In the genomic region with DNA sequence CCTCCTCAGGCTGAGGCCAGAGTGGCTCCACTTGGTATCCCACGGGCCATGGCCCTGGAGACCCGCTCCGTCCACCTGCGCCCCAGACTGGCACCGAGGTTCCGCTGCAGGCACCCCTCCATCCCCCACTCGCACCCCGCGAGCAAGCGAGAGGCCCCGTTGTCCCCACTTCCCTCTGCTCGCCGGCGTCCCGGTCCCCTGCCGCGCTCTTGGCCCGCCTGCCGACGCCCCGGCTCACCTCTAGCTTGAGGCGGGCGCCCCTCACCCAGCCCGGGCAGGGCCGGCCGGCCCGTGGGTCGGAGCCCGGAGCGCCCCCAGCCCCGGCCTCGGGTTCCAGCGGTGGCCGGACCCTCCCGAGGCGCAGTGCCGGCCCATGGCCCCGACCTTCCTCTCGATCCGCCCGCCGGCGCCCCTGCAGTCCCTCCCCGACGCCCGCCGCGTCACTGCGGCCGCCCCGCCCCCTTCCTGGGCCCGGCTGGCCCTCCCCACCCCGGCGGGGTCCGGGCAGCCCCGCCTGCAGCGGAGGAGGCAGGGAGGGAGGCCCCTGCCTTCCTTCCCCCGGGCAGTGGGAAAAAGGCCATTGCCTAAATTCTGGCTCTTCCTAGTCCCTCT, we compare ENCODE assay signal across 8 cellular contexts. TPM values are rescaled to one million over a fixed set of nuclear protein-coding genes. Genes with fewer than 3 reads are reported as not detected.
DNase-seq lines count a peak whose midpoint lies in the region; ATAC-seq and TF ChIP-seq lines count a peak whose summit lies in the region.

Gene PITPNM1 (minus strand): TSS at position 414 of the 612 bp plus-strand sequence. CDS start 1,183 bp downstream, outside the sequence.

- intact Hi-C loops in activated CD4-positive, alpha-beta T cell treated with anti-CD3 and anti-CD28 coated beads, Interleukin-2, amount 10 ng/mL, durations not matched to agents 24 days and 14 days (cut with micrococcal nuclease), result loop anchor here (5.0 kb wide), 1 partner anchor 77 kb away; the partner anchor contains the start of gene GSTP1
- intact Hi-C loops in right lobe of liver (cut with DNase I), result loop anchor here (5.0 to 10.0 kb wide), 3 partner anchors 38 to 113 kb away; partner anchors contain the start of genes RAD9A (in 2 of the 2) and TMEM134 (in 1 of the 2)

- TF ChIP-seq POLR2A in right lobe of liver (IDR thresholded peaks at IDR 0.05), result peak; percentile 58

- peaks cover 35% of the 10 kb centered on the region for H3K36me3 Mint-ChIP-seq in activated CD4-positive, alpha-beta T cell treated with anti-CD3 and anti-CD28 coated beads, Interleukin-2, amount 10 ng/mL, durations not matched to agents 24 days and 14 days (ENCODE audit: low read depth)

- H3K4me1 ChIP-seq in duodenal mucosa (ENCODE audit: control insufficient read depth in 1 of 2, insufficient read depth in 2 of 2, low read length in 2 of 2) (peaks cover 17 to 44% of the 10 kb centered on the region in 2 donors), right lobe of liver (peaks cover 0 to 34% (median 8%) of the 10 kb centered on the region in 4 donors)

- H3K9me3 ChIP-seq in duodenal mucosa (ENCODE audit: control insufficient read depth in 1 of 2, low read length in 2 of 2) (no peaks in the 10 kb centered on the region), right lobe of liver (no peaks in the 10 kb centered on the region)

- no peak for TF ChIP-seq CTCF in right lobe of liver (IDR thresholded peaks at IDR 0.05)

- H3K4me1 Mint-ChIP-seq in activated CD4-positive, alpha-beta T cell treated with anti-CD3 and anti-CD28 coated beads, Interleukin-2, amount 10 ng/mL, durations not matched to agents 24 days and 14 days, result peaks cover 49% of the 10 kb centered on the region

- peak; percentile 24 for DNase-seq in DMS79 treated with DMSO at 0.1 percent for 48 hours (lab: John Stamatoyannopoulos, UW)
- DNase-seq in DMS79 (lab: John Stamatoyannopoulos, UW), result no peak
- peak; percentile 27 to 67 for DNase-seq in NCI-H1930 (lab: John Stamatoyannopoulos, UW)
- DNase-seq in activated CD4-positive, alpha-beta T cell treated with anti-CD3 and anti-CD28 coated beads, Interleukin-2, amount 10 ng/mL, durations not matched to agents 24 days and 14 days, result peak; percentile 95
- DNase-seq in right lobe of liver, result peak; percentile 84 to 87 (median 85)
- peak in 2 of 3 experiments; percentile 59 to 81 for DNase-seq in stimulated activated CD4-positive, alpha-beta T cell treated with anti-CD3 and anti-CD28 coated beads, TNF-alpha, amount 100 ng/mL, for 24 hours (ENCODE audit: low read depth in 3 of 3)

- H3K9me3 Mint-ChIP-seq in activated CD4-positive, alpha-beta T cell treated with anti-CD3 and anti-CD28 coated beads, Interleukin-2, amount 10 ng/mL, durations not matched to agents 24 days and 14 days, result no peaks in the 10 kb centered on the region

- H3K27me3 ChIP-seq in duodenal mucosa (ENCODE audit: control insufficient read depth in 1 of 2, insufficient read depth in 2 of 2, low read length in 2 of 2) (no peaks in the 10 kb centered on the region), right lobe of liver (no peaks in the 10 kb centered on the region)

- peak within 1 kb of the TSS; percentile 87 to 92 for H3K9ac ChIP-seq in duodenal mucosa (ENCODE audit: low read depth in 1 of 2, low read length in 2 of 2)

- ATAC-seq in right lobe of liver (peak; percentile 4 to 33 (median 22)), HG02970 (IDR thresholded peaks at IDR 0.05; ENCODE audit: low FRiP score, unreplicated experiment) (no peak)

- H3K4me3 ChIP-seq in duodenal mucosa (ENCODE audit: low read depth in 1 of 2, low read length in 2 of 2) (peak within 1 kb of the TSS; percentile 82 to 93), right lobe of liver (peak within 1 kb of the TSS; percentile 64 to 92 (median 65))

- H3K27ac ChIP-seq in duodenal mucosa (ENCODE audit: low read depth, low read length) (peak within 1 kb of the TSS; percentile 98), right lobe of liver (peak within 1 kb of the TSS; percentile 87 to 98 (median 93))

- peaks cover 5 to 25% of the 10 kb centered on the region in 2 donors for H3K36me3 ChIP-seq in duodenal mucosa (ENCODE audit: control insufficient read depth in 1 of 2, insufficient read depth in 2 of 2, low read length in 2 of 2)
- no peaks in the 10 kb centered on the region for H3K36me3 ChIP-seq in right lobe of liver

- WGBS in right lobe of liver (ENCODE audit: insufficient coverage, low coverage, low lambda C conversion rate, missing lambda C conversion rate), result 0% methylated on average over 1 of the region's 58 CpGs

- H3K4me3 Mint-ChIP-seq in activated CD4-positive, alpha-beta T cell treated with anti-CD3 and anti-CD28 coated beads, Interleukin-2, amount 10 ng/mL, durations not matched to agents 24 days and 14 days, result peak within 1 kb of the TSS; percentile 95

- H3K27me3 Mint-ChIP-seq in activated CD4-positive, alpha-beta T cell treated with anti-CD3 and anti-CD28 coated beads, Interleukin-2, amount 10 ng/mL, durations not matched to agents 24 days and 14 days, result no peaks in the 10 kb centered on the region

- peak within 1 kb of the TSS; percentile 97 for H3K27ac Mint-ChIP-seq in activated CD4-positive, alpha-beta T cell treated with anti-CD3 and anti-CD28 coated beads, Interleukin-2, amount 10 ng/mL, durations not matched to agents 24 days and 14 days

RNA-seq across cellular contexts. Expression of gene PITPNM1, which starts in this region (rescaled TPM):
- 126 and 128 TPM in 2 replicates for total RNA-seq in activated CD4-positive, alpha-beta T cell treated with anti-CD3 and anti-CD28 coated beads, Interleukin-2, amount 10 ng/mL, durations not matched to agents 24 days and 14 days
- 10 to 100 TPM in 4 of 6 experiments, 1 to 10 TPM in 2; 8.6 to 21.3 (median 15.0) TPM for total RNA-seq in right lobe of liver
